ENCODE assay signal across 23 cellular contexts in genomic region chr13:34722931-34723330, GRCh38.
"Had no signal": no experiment of that assay in that cellular context is flagged by ENCODE, and none has a peak within 500 bp of the region (broad histone marks: within the 10 kb centered on the region; RNA-seq: fewer than 3 reads in every experiment).

No MANE protein-coding gene starts in this region.

- H3K9me3 ChIP-seq: Peyer's patch, SJCRH30, SK-N-SH had no signal

- H3K4me1 Mint-ChIP-seq: activated CD4-positive, alpha-beta T cell treated with anti-CD3 and anti-CD28 coated beads for 36 hours; activated naive CD4-positive, alpha-beta T cell treated with anti-CD3 and anti-CD28 coated beads, Interleukin-2, amount 50 U/mL, for 24 hours; IgD-negative memory B cell had no signal

- H3K27ac ChIP-seq: KMS-11, Peyer's patch, RWPE1, SJCRH30, WERI-Rb-1 had no signal

- ATAC-seq: activated CD4-positive, alpha-beta T cell treated with anti-CD3 and anti-CD28 coated beads for 36 hours; activated CD8-positive, alpha-beta T cell treated with anti-CD3 and anti-CD28 coated beads for 36 hours; activated T-cell treated with anti-CD3 and anti-CD28 coated beads, Interleukin-2, amount 50 U/mL, for 72 hours had no signal

- H3K36me3 Mint-ChIP-seq: activated naive CD4-positive, alpha-beta T cell treated with anti-CD3 and anti-CD28 coated beads, Interleukin-2, amount 50 U/mL, for 24 hours; IgD-negative memory B cell had no signal

- H3K27ac Mint-ChIP-seq: activated CD4-positive, alpha-beta T cell treated with anti-CD3 and anti-CD28 coated beads for 36 hours; activated CD8-positive, alpha-beta T cell treated with anti-CD3 and anti-CD28 coated beads for 36 hours; activated naive CD4-positive, alpha-beta T cell treated with anti-CD3 and anti-CD28 coated beads, Interleukin-2, amount 50 U/mL, for 24 hours; activated T-cell treated with anti-CD3 and anti-CD28 coated beads, Interleukin-2, amount 50 U/mL, for 72 hours; activated T-helper 2 cell treated with anti-CD3 and anti-CD28 coated beads, Interferon-gamma antibody, Interleukin-2, Interleukin-4, amounts not matched to agents 10 μg/mL and 5 μg/mL and 100 μg/mL, durations not matched to agents 14 hours and 24 hours and 36 hours; IgD-negative memory B cell had no signal

- H3K9me3 Mint-ChIP-seq: activated CD8-positive, alpha-beta T cell treated with anti-CD3 and anti-CD28 coated beads for 36 hours; activated naive CD4-positive, alpha-beta T cell treated with anti-CD3 and anti-CD28 coated beads, Interleukin-2, amount 50 U/mL, for 24 hours; activated T-helper 2 cell treated with anti-CD3 and anti-CD28 coated beads, Interferon-gamma antibody, Interleukin-2, Interleukin-4, amounts not matched to agents 10 μg/mL and 5 μg/mL and 100 μg/mL, durations not matched to agents 14 hours and 24 hours and 36 hours; IgD-negative memory B cell had no signal

- H3K4me1 ChIP-seq: Peyer's patch, SJCRH30 had no signal

- H3K27me3 ChIP-seq: Peyer's patch, SJCRH30 had no signal

- DNase-seq: activated CD4-positive, alpha-beta T cell treated with anti-CD3 and anti-CD28 coated beads for 36 hours; activated CD8-positive, alpha-beta memory T cell treated with anti-CD3 and anti-CD28 coated beads, Interleukin-2, amount 50 U/mL, for 4 hours; activated CD8-positive, alpha-beta T cell treated with anti-CD3 and anti-CD28 coated beads for 36 hours; activated T-cell treated with anti-CD3 and anti-CD28 coated beads, Interleukin-2, amount 50 U/mL, for 72 hours; amygdala; cerebellar nuclear complex; NCI-H1092; NCI-H1930; NCI-H2107; NCI-H774; NK-92 treated with Interleukin-12 subunit alpha and Interleukin-12 subunit beta, amount 100 ng/mL, for 24 hours; OCI-M1; Peyer's patch; Right ventricle myocardium superior; SJCRH30; SK-N-SH; T-helper 1 cell; WERI-Rb-1 had no signal

- H3K36me3 ChIP-seq: Peyer's patch, SJCRH30, WERI-Rb-1 had no signal

- H3K4me3 ChIP-seq: Peyer's patch, SJCRH30 had no signal

- H3K27me3 Mint-ChIP-seq: activated CD4-positive, alpha-beta T cell treated with anti-CD3 and anti-CD28 coated beads for 36 hours; activated CD8-positive, alpha-beta T cell treated with anti-CD3 and anti-CD28 coated beads for 36 hours; activated naive CD4-positive, alpha-beta T cell treated with anti-CD3 and anti-CD28 coated beads, Interleukin-2, amount 50 U/mL, for 24 hours; IgD-negative memory B cell had no signal

- H3K4me3 Mint-ChIP-seq: activated CD4-positive, alpha-beta T cell treated with anti-CD3 and anti-CD28 coated beads for 36 hours; activated CD8-positive, alpha-beta T cell treated with anti-CD3 and anti-CD28 coated beads for 36 hours; activated naive CD4-positive, alpha-beta T cell treated with anti-CD3 and anti-CD28 coated beads, Interleukin-2, amount 50 U/mL, for 24 hours; activated T-cell treated with anti-CD3 and anti-CD28 coated beads, Interleukin-2, amount 50 U/mL, for 72 hours; IgD-negative memory B cell had no signal
